ENCODE assay signal across 10 cellular contexts in genomic region chr19:27746691-27747380, GRCh38.
A peak's percentile ranks its signal among the peaks of the same experiment; 100 is the strongest.
DNase-seq lines count a peak whose midpoint lies in the region; ATAC-seq and TF ChIP-seq lines count a peak whose summit lies in the region.
"Had no signal": no experiment of that assay in that cellular context is flagged by ENCODE, and none has a peak within 500 bp of the region (broad histone marks: within the 10 kb centered on the region; RNA-seq: fewer than 3 reads in every experiment).

No MANE protein-coding gene starts in this region.

- ATAC-seq in GM18870 (IDR thresholded peaks at IDR 0.05; ENCODE audit: unreplicated experiment): no peak

- no peak for TF ChIP-seq POLR2A in prostate gland (IDR thresholded peaks at IDR 0.05)

- no peaks in the 10 kb centered on the region for H3K9me3 ChIP-seq in cardiac muscle cell (ENCODE audit: low read depth)
- no peaks in the 10 kb centered on the region for H3K9me3 ChIP-seq in prostate gland

- WGBS in prostate gland: 24% methylated on average over 28 of the region's 28 CpGs

- H3K36me3 ChIP-seq in cardiac muscle cell (no peaks in the 10 kb centered on the region), prostate gland (no peaks in the 10 kb centered on the region)

- H3K27me3 ChIP-seq in cardiac muscle cell (no peaks in the 10 kb centered on the region), prostate gland (replicated peaks; ENCODE audit: insufficient read depth) (no peaks in the 10 kb centered on the region)

- intact Hi-C loops in prostate gland (cut with DNase I): no loop called here

- DNase-seq in GM12865 (ENCODE audit: low read depth): peak; percentile 0
- peak; percentile 10 for DNase-seq in SK-N-DZ (ENCODE audit: low spot score)
- DNase-seq in cardiac muscle cell (ENCODE audit: low read depth in 1 of 2, low spot score in 1 of 2): peak; percentile 10 to 21
- peak; percentile 34 for DNase-seq in prostate gland (ENCODE audit: low spot score)
- DNase-seq in NCI-H510A (lab: John Stamatoyannopoulos, UW): no peak
- DNase-seq in kidney glomerular epithelial cell (lab: John Stamatoyannopoulos, UW): no peak
- no peak for DNase-seq in NCI-H2029 treated with DMSO at 0.1 percent for 48 hours (lab: John Stamatoyannopoulos, UW)
- DNase-seq: hippocampal formation had no signal

- H3K27ac ChIP-seq in cardiac muscle cell: no peak overlapping the region
- H3K27ac ChIP-seq in prostate gland: no peak overlapping the region
- H3K27ac ChIP-seq: KMS-11 had no signal

- TF ChIP-seq CTCF in GM12865 (IDR thresholded peaks at IDR 0.05; ENCODE audit: insufficient read depth, low read depth, low read length, missing control alignments): no peak
- peak; percentile 9 for TF ChIP-seq CTCF in cardiac muscle cell (IDR thresholded peaks at IDR 0.05; ENCODE audit: low read depth, low read length)
- peak in 2 of 4 experiments; percentile 30 to 40 for TF ChIP-seq CTCF in prostate gland (IDR thresholded peaks at IDR 0.05)

- H3K4me3 ChIP-seq in GM12865 (ENCODE audit: low read depth, low read length) (no peak overlapping the region), cardiac muscle cell (no peak overlapping the region), prostate gland (no peak overlapping the region)

- H3K4me1 ChIP-seq in cardiac muscle cell (ENCODE audit: low read depth) (no peaks in the 10 kb centered on the region), prostate gland (replicated peaks) (no peaks in the 10 kb centered on the region)

Comparison
In these comparisons a context has a peak if more than half of its experiments do, and no peak if none do; other contexts are left out.
1. DNase-seq: peak in GM12865 (single experiment), SK-N-DZ (single experiment), cardiac muscle cell (2 of 2) and prostate gland (single experiment); none in NCI-H510A (single experiment), kidney glomerular epithelial cell (single experiment) and NCI-H2029 treated with DMSO at 0.1 percent for 48 hours (single experiment).